30 cellular contexts compared by ENCODE assay signal in genomic region chr7:156956733-156957132, GRCh38. TPM values are rescaled to one million over a fixed set of nuclear protein-coding genes. Genes with fewer than 3 reads are reported as not detected.
"Had no signal": no experiment of that assay in that cellular context is flagged by ENCODE, and none has a peak within 500 bp of the region (broad histone marks: within the 10 kb centered on the region; RNA-seq: fewer than 3 reads in every experiment).

No MANE protein-coding gene starts in this region.

- H3K27me3 Mint-ChIP-seq: activated CD4-positive, alpha-beta memory T cell treated with anti-CD3 and anti-CD28 coated beads, Interleukin-2, amount 10 ng/mL, durations not matched to agents 7 days and 5 days; activated naive CD4-positive, alpha-beta T cell treated with anti-CD3 and anti-CD28 coated beads, Interleukin-2, amount 10 ng/mL, durations not matched to agents 7 days and 5 days; activated naive CD8-positive, alpha-beta T cell treated with anti-CD3 and anti-CD28 coated beads for 36 hours had no signal

- H3K27me3 ChIP-seq: adrenal gland, body of pancreas, MG63, SJCRH30 had no signal

- H3K4me3 ChIP-seq: adrenal gland, body of pancreas, MG63, SJCRH30 had no signal

- DNase-seq: activated CD4-positive, alpha-beta memory T cell treated with anti-CD3 and anti-CD28 coated beads, Interleukin-2, amount 10 ng/mL, durations not matched to agents 7 days and 5 days; activated CD4-positive, alpha-beta T cell treated with anti-CD3 and anti-CD28 coated beads for 1 hour; activated CD4-positive, alpha-beta T cell treated with anti-CD3 and anti-CD28 coated beads, Interleukin-2, amount 50 U/mL, for 1 hour; activated gamma-delta T cell treated with Interleukin-2 at 50 U/mL for 16 hours; activated naive CD4-positive, alpha-beta T cell treated with anti-CD3 and anti-CD28 coated beads, Interleukin-2, amount 10 ng/mL, durations not matched to agents 7 days and 5 days; activated naive CD8-positive, alpha-beta T cell treated with anti-CD3 and anti-CD28 coated beads for 36 hours; activated T-cell treated with anti-CD3 and anti-CD28 coated beads, Interleukin-2, amount 50 U/mL, for 4 hours; adrenal gland; aorta; body of pancreas; central memory CD4-positive, alpha-beta T cell; MG63; MV-4-11; NCI-H1092 treated with DMSO at 0.1 percent for 48 hours; NCI-H1417 treated with DMSO at 0.1 percent for 48 hours; NCI-H1694; NCI-H2029; NCI-H2107; NCI-H2171 treated with DMSO at 0.1 percent for 48 hours; NCI-H226; NCI-H526; NCI-H82; OCI-M1; Right ventricle myocardium superior; SJCRH30; SW 1271 had no signal

- H3K9me3 Mint-ChIP-seq: activated CD4-positive, alpha-beta memory T cell treated with anti-CD3 and anti-CD28 coated beads, Interleukin-2, amount 10 ng/mL, durations not matched to agents 7 days and 5 days; activated naive CD4-positive, alpha-beta T cell treated with anti-CD3 and anti-CD28 coated beads, Interleukin-2, amount 10 ng/mL, durations not matched to agents 7 days and 5 days; activated naive CD8-positive, alpha-beta T cell treated with anti-CD3 and anti-CD28 coated beads for 36 hours; activated T-cell treated with anti-CD3 and anti-CD28 coated beads, Interleukin-2, amount 50 U/mL, for 4 hours; activated T-helper 2 cell treated with anti-CD3 and anti-CD28 coated beads, Interferon-gamma antibody, Interleukin-2, Interleukin-4, amounts not matched to agents 10 μg/mL and 5 μg/mL and 100 μg/mL, durations not matched to agents 14 hours and 24 hours and 36 hours; WTC11 had no signal

- H3K27ac Mint-ChIP-seq: activated CD4-positive, alpha-beta memory T cell treated with anti-CD3 and anti-CD28 coated beads, Interleukin-2, amount 10 ng/mL, durations not matched to agents 7 days and 5 days; activated naive CD4-positive, alpha-beta T cell treated with anti-CD3 and anti-CD28 coated beads, Interleukin-2, amount 10 ng/mL, durations not matched to agents 7 days and 5 days; activated naive CD8-positive, alpha-beta T cell treated with anti-CD3 and anti-CD28 coated beads for 36 hours; activated T-helper 2 cell treated with anti-CD3 and anti-CD28 coated beads, Interferon-gamma antibody, Interleukin-2, Interleukin-4, amounts not matched to agents 10 μg/mL and 5 μg/mL and 100 μg/mL, durations not matched to agents 14 hours and 24 hours and 36 hours; WTC11 had no signal

- H3K4me3 Mint-ChIP-seq: activated CD4-positive, alpha-beta memory T cell treated with anti-CD3 and anti-CD28 coated beads, Interleukin-2, amount 10 ng/mL, durations not matched to agents 7 days and 5 days; activated naive CD4-positive, alpha-beta T cell treated with anti-CD3 and anti-CD28 coated beads, Interleukin-2, amount 10 ng/mL, durations not matched to agents 7 days and 5 days; activated naive CD8-positive, alpha-beta T cell treated with anti-CD3 and anti-CD28 coated beads for 36 hours; activated T-cell treated with anti-CD3 and anti-CD28 coated beads, Interleukin-2, amount 50 U/mL, for 4 hours; WTC11 had no signal

- H3K27ac ChIP-seq: adrenal gland, body of pancreas, RWPE1, SJCRH30 had no signal

- H3K9me3 ChIP-seq: adrenal gland, body of pancreas, MG63, SJCRH30 had no signal

- FAIRE-seq: bronchial epithelial cell had no signal

RNA-seq across cellular contexts. Expression of gene MNX1, which starts 53.7 kb away (rescaled TPM):
- total RNA-seq: activated naive CD8-positive, alpha-beta T cell treated with anti-CD3 and anti-CD28 coated beads for 36 hours; activated T-cell treated with anti-CD3 and anti-CD28 coated beads, Interleukin-2, amount 50 U/mL, for 4 hours; aorta; bronchial epithelial cell; Right ventricle myocardium superior had no signal
